Comparison of ENCODE assay signal across 22 cellular contexts in genomic region chr21:41873426-41873825, GRCh38.
"Had no signal": no experiment of that assay in that cellular context is flagged by ENCODE, and none has a peak within 500 bp of the region (broad histone marks: within the 10 kb centered on the region; RNA-seq: fewer than 3 reads in every experiment).

No MANE protein-coding gene starts in this region.

- H3K36me3 ChIP-seq: adrenal gland, Peyer's patch, SJCRH30 had no signal

- H3K4me3 ChIP-seq: adrenal gland, Peyer's patch, SJCRH30 had no signal

- H3K27me3 ChIP-seq: adrenal gland, Peyer's patch had no signal

- H3K27ac ChIP-seq: adrenal gland, Peyer's patch, RWPE1, SJCRH30 had no signal

- H3K9me2 ChIP-seq: SK-N-SH had no signal

- DNase-seq: activated CD4-positive, alpha-beta T cell treated with anti-CD3 and anti-CD28 coated beads for 48 hours; activated CD4-positive, alpha-beta T cell treated with anti-CD3 and anti-CD28 coated beads, Interleukin-2, amount 50 U/mL, for 4 hours; activated CD4-positive, CD25-positive, alpha-beta regulatory T cell treated with anti-CD3 and anti-CD28 coated beads, Interleukin-2, amount 50 U/mL, for 72 hours; activated CD8-positive, alpha-beta memory T cell treated with anti-CD3 and anti-CD28 coated beads, Interleukin-2, amount 50 U/mL, for 48 hours; activated CD8-positive, alpha-beta T cell treated with anti-CD3 and anti-CD28 coated beads, Interleukin-2, amount 10 ng/mL, durations not matched to agents 7 days and 5 days; activated naive CD4-positive, alpha-beta T cell treated with anti-CD3 and anti-CD28 coated beads, Interleukin-2, amount 50 U/mL, for 16 hours; activated naive CD8-positive, alpha-beta T cell treated with anti-CD3 and anti-CD28 coated beads, Interleukin-2, amount 10 ng/mL, durations not matched to agents 7 days and 5 days; activated T-cell treated with anti-CD3 and anti-CD28 coated beads, Interleukin-2, amount 50 U/mL, for 1 hour; adrenal gland; cerebellar nuclear complex; NCI-H1048; NCI-H146; NCI-H1930; NCI-H2171 treated with DMSO at 0.1 percent for 48 hours; NCI-H226; NCI-H526; NCI-H774; Peyer's patch; Right ventricle myocardium superior; SJCRH30; SK-N-SH had no signal

- H3K4me2 ChIP-seq: SK-N-SH had no signal

- ATAC-seq: activated CD8-positive, alpha-beta T cell treated with anti-CD3 and anti-CD28 coated beads, Interleukin-2, amount 10 ng/mL, durations not matched to agents 7 days and 5 days had no signal

- H3K9me3 ChIP-seq: adrenal gland, Peyer's patch, SJCRH30, SK-N-SH had no signal

- H3K9ac ChIP-seq: SK-N-SH had no signal
